10 cellular contexts compared by ENCODE assay signal in genomic region chr11:75422248-75423231, GRCh38. TPM values are rescaled to one million over a fixed set of nuclear protein-coding genes. Genes with fewer than 3 reads are reported as not detected.
DNase-seq lines count a peak whose midpoint lies in the region; ATAC-seq, FAIRE-seq and TF ChIP-seq lines count a peak whose summit lies in the region.
"Had no signal": no experiment of that assay in that cellular context is flagged by ENCODE, and none has a peak within 500 bp of the region (broad histone marks: within the 10 kb centered on the region; RNA-seq: fewer than 3 reads in every experiment).

No MANE protein-coding gene starts in this region.

- 64 to 74% (median 65%) methylated on average over 15 of the region's 15 CpGs for WGBS in ovary, 3 donors

- H3K4me3 ChIP-seq in PC-3 (ENCODE audit: low read length) (peak overlapping the region; percentile 8; the same call in 1 of the 2 replicates), thoracic aorta (no peak overlapping the region), ovary (no peak overlapping the region)

- H3K27me3 Mint-ChIP-seq in T-helper 17 cell, result no peaks in the 10 kb centered on the region

- no peaks in the 10 kb centered on the region for H3K36me3 Mint-ChIP-seq in T-helper 17 cell (ENCODE audit: low read depth)

- TF ChIP-seq CTCF in PC-3 (conservative IDR thresholded peaks at IDR 0.05; ENCODE audit: low read depth, low read length) (no peak), thoracic aorta (IDR thresholded peaks at IDR 0.05) (no peak), ovary (IDR thresholded peaks at IDR 0.05) (no peak)

- H2AFZ ChIP-seq in PC-3 (ENCODE audit: low read length), result no peak overlapping the region

- no peaks in the 10 kb centered on the region for H3K9me3 ChIP-seq in PC-3 (ENCODE audit: low read length)
- no peaks in the 10 kb centered on the region for H3K9me3 ChIP-seq in thoracic aorta
- H3K9me3 ChIP-seq in T-helper 17 cell (ENCODE audit: control insufficient read depth, low read length, poor library complexity, severe bottlenecking), result no peaks in the 10 kb centered on the region
- no peaks in the 10 kb centered on the region for H3K9me3 ChIP-seq in ovary

- no peak for TF ChIP-seq POLR2A in ovary (IDR thresholded peaks at IDR 0.05)

- peak; percentile 79 for FAIRE-seq in islet of Langerhans (lab: Jason Lieb, UNC)

- peaks cover 25% of the 10 kb centered on the region for H3F3A ChIP-seq in PC-3 (ENCODE audit: low read length, unreplicated experiment)

- H3K9me2 ChIP-seq in PC-3 (replicated peaks; ENCODE audit: low read length), result no peaks in the 10 kb centered on the region

- CTCF ChIA-PET in PC-3 (lab: Charles Lee), result interaction anchor here (0.9 kb wide), 1 partner anchor 14 kb away, joined by 7 read pairs; no protein-coding TSS in a partner anchor

- POLR2A ChIA-PET in PC-3 (lab: Charles Lee; ENCODE audit: unreplicated experiment), result interaction anchor here (0.5 to 0.6 kb wide), 3 partner anchors 9 to 160 kb away, joined by 3 to 4 read pairs (median 3); no protein-coding TSS in a partner anchor

- no peak for TF ChIP-seq EP300 in ovary (IDR thresholded peaks at IDR 0.05)

- H3K4me1 Mint-ChIP-seq in T-helper 17 cell, result peaks cover 1% of the 10 kb centered on the region

- intact Hi-C loops in PC-3 (cut with micrococcal nuclease) (loop anchor here (1.0 kb wide), 1 partner anchor 34 kb away; no protein-coding TSS in a partner anchor), ovary (cut with DNase I) (no loop called here)

- BruUV-seq in PC-3 (replicated peaks; lab: Mats Ljungman, UMichigan), result TSS peak; percentile 44

- H3K4me1 ChIP-seq in PC-3 (ENCODE audit: insufficient read depth, low read length), result peaks cover 60% of the 10 kb centered on the region
- peaks cover 16 to 24% of the 10 kb centered on the region in 2 donors for H3K4me1 ChIP-seq in thoracic aorta (ENCODE audit: control insufficient read depth in 1 of 2, low read depth in 2 of 2)
- H3K4me1 ChIP-seq in ovary (ENCODE audit: insufficient read depth), result no peaks in the 10 kb centered on the region

- no peak overlapping the region for H3K4me3 Mint-ChIP-seq in T-helper 17 cell
- H3K4me3 Mint-ChIP-seq: memory B cell had no signal

- H4K20me1 ChIP-seq in PC-3 (ENCODE audit: low read length), result no peaks in the 10 kb centered on the region

- H3K9ac ChIP-seq in PC-3 (ENCODE audit: low read length), result peak overlapping the region; percentile 38

- DNase-seq in NCI-H345 (lab: John Stamatoyannopoulos, UW) (peak; percentile 11), NCI-H345 treated with DMSO at 0.1 percent for 48 hours (lab: John Stamatoyannopoulos, UW; ENCODE audit: unreplicated experiment) (no peak), PC-3 (peak; percentile 86), thoracic aorta (ENCODE audit: low spot score) (no peak), T-helper 17 cell (no peak), NCI-H187 (lab: John Stamatoyannopoulos, UW) (no peak), ovary (no peak)
- DNase-seq: T1000 had no signal

- no peak overlapping the region for H3K27ac Mint-ChIP-seq in T-helper 17 cell
- H3K27ac Mint-ChIP-seq: memory B cell had no signal

- ATAC-seq in PC-3 (peak; percentile 65), thoracic aorta (ENCODE audit: insufficient number of reproducible peaks, low FRiP score, low read depth) (no peak), T-helper 17 cell (no peak)

- H3K36me3 ChIP-seq in PC-3 (ENCODE audit: low read depth, low read length), result no peaks in the 10 kb centered on the region; the same call in 1 of the 2 replicates
- H3K36me3 ChIP-seq in thoracic aorta, result no peaks in the 10 kb centered on the region
- no peaks in the 10 kb centered on the region for H3K36me3 ChIP-seq in ovary

- H3K79me2 ChIP-seq in PC-3 (ENCODE audit: low read length), result 0 out of 2 replicates have a peak, but pooled peaks cover 6% of the 10 kb centered on the region

- H3K27ac ChIP-seq in PC-3 (ENCODE audit: low read length) (peak overlapping the region; percentile 87), thoracic aorta (peak overlapping the region; percentile 1 to 97), ovary (no peak overlapping the region)

- H3K27me3 ChIP-seq in PC-3 (ENCODE audit: low read length) (no peaks in the 10 kb centered on the region), thoracic aorta (replicated peaks; ENCODE audit: insufficient read depth) (no peaks in the 10 kb centered on the region), ovary (no peaks in the 10 kb centered on the region)

- H3K4me2 ChIP-seq in PC-3 (ENCODE audit: low read length), result peak overlapping the region; percentile 52

RNA-seq across cellular contexts. Expression of gene KLHL35, which starts 10.5 kb away (rescaled TPM):
- total RNA-seq in PC-3 (2014; rRNA removed), result 6.6 and 8.4 TPM in 2 replicates
- 1 to 10 TPM; 6.8 to 7.9 TPM for total RNA-seq in thoracic aorta
- total RNA-seq in T-helper 17 cell, result 1 to 10 TPM; 1.3 to 3.1 TPM
- total RNA-seq in ovary, result 1 to 10 TPM in 1 of 7 donors, under 1 TPM in 4, not detected in 2; 0.13 to 1.1 (median 0.34) TPM
- polyA plus RNA-seq in ovary, result under 1 TPM; 0.07 to 0.35 TPM

RNA-seq across cellular contexts. Expression of gene RPS3, which starts 23.2 kb away (rescaled TPM):
- 1,739 and 2,018 TPM in 2 replicates for total RNA-seq in PC-3 (2014; rRNA removed)
- total RNA-seq in thoracic aorta, result 100 to 1,000 TPM; 560 to 708 TPM
- total RNA-seq in T-helper 17 cell, result 1,000 to 10,000 TPM; 4,448 to 4,546 TPM
- total RNA-seq in ovary, result 1,000 to 10,000 TPM; 4,127 to 7,276 (median 5,342) TPM
- polyA plus RNA-seq in ovary, result 1,000 to 10,000 TPM; 3,268 to 7,073 TPM

Comparison
In these comparisons a context has a peak if more than half of its experiments do, and no peak if none do; other contexts are left out.
1. DNase-seq: peak in NCI-H345 (single experiment) and PC-3 (single experiment); none in NCI-H345 treated with DMSO at 0.1 percent for 48 hours (single experiment), thoracic aorta (single experiment), T-helper 17 cell (0 of 3), NCI-H187 (0 of 2) and ovary (0 of 5).
2. H3K27ac ChIP-seq: peak in PC-3 (single experiment) and thoracic aorta (2 of 2); none in ovary (0 of 2).